In the genomic region with DNA sequence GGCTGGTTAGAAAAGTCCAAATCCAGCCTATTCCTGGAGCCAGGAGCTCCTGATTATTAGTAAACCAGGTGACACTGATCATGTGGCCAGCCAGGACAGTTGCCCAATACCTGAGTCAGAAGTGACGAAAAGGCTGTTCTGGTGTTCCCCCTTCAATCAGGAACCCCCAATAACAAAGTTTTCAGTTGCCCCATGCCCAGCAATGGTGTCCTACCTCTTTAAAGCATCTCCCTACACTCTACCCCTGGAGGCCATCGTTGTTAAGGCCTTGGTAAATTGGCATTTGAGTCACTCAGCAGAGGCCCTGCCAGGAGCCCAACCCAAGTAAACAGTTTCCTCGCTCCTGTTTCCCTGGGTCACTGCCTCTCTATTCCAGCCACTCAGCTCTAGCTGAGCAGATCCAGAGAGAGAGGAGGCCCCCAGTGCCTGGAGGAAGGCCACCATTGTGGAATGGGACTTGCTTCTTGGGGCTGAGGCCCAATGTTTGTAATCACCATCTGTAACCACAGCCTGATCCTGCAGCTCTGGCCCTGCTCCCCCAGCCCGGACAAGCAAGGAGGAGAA, we compare ENCODE assay signal across 6 cellular contexts. TPM values are rescaled to one million over a fixed set of nuclear protein-coding genes. Genes with fewer than 3 reads are reported as not detected.
DNase-seq lines count a peak whose midpoint lies in the region; ATAC-seq and TF ChIP-seq lines count a peak whose summit lies in the region.

No MANE protein-coding gene starts in this region.

- H3K27ac ChIP-seq in lower lobe of right lung = peak overlapping the region; percentile 79

- CTCF ChIA-PET in activated CD4-positive, alpha-beta memory T cell treated with anti-CD3 and anti-CD28 coated beads, Interleukin-2, amount 10 ng/mL, durations not matched to agents 7 days and 5 days (lab: Charles Lee) = interaction anchor here (1.8 kb wide), 1 partner anchor 185 kb away, joined by 4 read pairs; no protein-coding TSS in a partner anchor

- H3K9me3 Mint-ChIP-seq in CD14-positive monocyte = peaks cover 0 to 7% (median 3%) of the 10 kb centered on the region in 7 donors
- H3K9me3 Mint-ChIP-seq in activated CD4-positive, alpha-beta memory T cell treated with anti-CD3 and anti-CD28 coated beads, Interleukin-2, amount 10 ng/mL, durations not matched to agents 7 days and 5 days = no peaks in the 10 kb centered on the region

- POLR2A ChIA-PET in activated CD4-positive, alpha-beta memory T cell treated with anti-CD3 and anti-CD28 coated beads, Interleukin-2, amount 10 ng/mL, durations not matched to agents 7 days and 5 days (lab: Charles Lee) = interaction anchor here (1.0 to 8.5 kb wide), 5 partner anchors 12 to 120 kb away, joined by 3 to 124 read pairs (median 4); partner anchors contain the start of genes ARHGAP1, ATG13, HARBI1 and ZNF408

- H3K27ac Mint-ChIP-seq in CD14-positive monocyte = peak overlapping the region; percentile 88 to 97 (median 94)
- H3K27ac Mint-ChIP-seq in activated CD4-positive, alpha-beta memory T cell treated with anti-CD3 and anti-CD28 coated beads, Interleukin-2, amount 10 ng/mL, durations not matched to agents 7 days and 5 days = peak overlapping the region; percentile 83

- peaks cover 84% of the 10 kb centered on the region for H3K4me1 Mint-ChIP-seq in CD14-positive monocyte
- H3K4me1 Mint-ChIP-seq in activated CD4-positive, alpha-beta memory T cell treated with anti-CD3 and anti-CD28 coated beads, Interleukin-2, amount 10 ng/mL, durations not matched to agents 7 days and 5 days = peaks cover 54% of the 10 kb centered on the region

- H3K36me3 ChIP-seq in lower lobe of right lung = peaks cover 76% of the 10 kb centered on the region

- H3K27me3 ChIP-seq in lower lobe of right lung (ENCODE audit: low read depth) = no peaks in the 10 kb centered on the region

- TF ChIP-seq CTCF in CD14-positive monocyte (IDR thresholded peaks at IDR 0.05) (no peak), lower lobe of right lung (IDR thresholded peaks at IDR 0.05) (no peak)

- no peaks in the 10 kb centered on the region for H3K27me3 Mint-ChIP-seq in CD14-positive monocyte (ENCODE audit: low read depth in 3 of 3)
- H3K27me3 Mint-ChIP-seq in activated CD4-positive, alpha-beta memory T cell treated with anti-CD3 and anti-CD28 coated beads, Interleukin-2, amount 10 ng/mL, durations not matched to agents 7 days and 5 days = no peaks in the 10 kb centered on the region

- peak overlapping the region in 1 of 2 donors; percentile 80 for H3K4me3 Mint-ChIP-seq in CD14-positive monocyte
- no peak overlapping the region for H3K4me3 Mint-ChIP-seq in activated CD4-positive, alpha-beta memory T cell treated with anti-CD3 and anti-CD28 coated beads, Interleukin-2, amount 10 ng/mL, durations not matched to agents 7 days and 5 days

- peaks cover 44 to 66% of the 10 kb centered on the region in 2 donors for H3K36me3 Mint-ChIP-seq in CD14-positive monocyte
- peaks cover 52% of the 10 kb centered on the region for H3K36me3 Mint-ChIP-seq in activated CD4-positive, alpha-beta memory T cell treated with anti-CD3 and anti-CD28 coated beads, Interleukin-2, amount 10 ng/mL, durations not matched to agents 7 days and 5 days (ENCODE audit: low read depth)

- DNase-seq in CD14-positive monocyte (ENCODE audit: low spot score) (peak; percentile 66), lower lobe of right lung (no peak), NCI-H774 (lab: John Stamatoyannopoulos, UW) (no peak), occipital lobe (lab: John Stamatoyannopoulos, UW) (no peak)
- DNase-seq in activated CD4-positive, alpha-beta memory T cell treated with anti-CD3 and anti-CD28 coated beads, Interleukin-2, amount 10 ng/mL, durations not matched to agents 7 days and 5 days = no peak

- intact Hi-C loops in CD14-positive monocyte (cut with micrococcal nuclease) (no loop called here), lower lobe of right lung (cut with DNase I) (no loop called here)

- no peaks in the 10 kb centered on the region for H3K9me3 ChIP-seq in lower lobe of right lung

- no peak overlapping the region for H3K4me3 ChIP-seq in lower lobe of right lung

- H3K4me1 ChIP-seq in lower lobe of right lung = peaks cover 51% of the 10 kb centered on the region

- peak; percentile 69 to 72 for ATAC-seq in lower lobe of right lung
- no peak for ATAC-seq in HG03135 (IDR thresholded peaks at IDR 0.05; ENCODE audit: unreplicated experiment)

RNA-seq across cellular contexts. Expression of gene ARHGAP1, which starts 25.0 kb away (rescaled TPM):
- polyA plus RNA-seq in CD14-positive monocyte = 10 to 100 TPM; 31.6 to 59.3 TPM
- total RNA-seq in activated CD4-positive, alpha-beta memory T cell treated with anti-CD3 and anti-CD28 coated beads, Interleukin-2, amount 10 ng/mL, durations not matched to agents 7 days and 5 days = 10 to 100 TPM; 77.8 to 79.7 TPM
- 67.4 TPM for total RNA-seq in lower lobe of right lung
- total RNA-seq in occipital lobe = 17.6 TPM

RNA-seq across cellular contexts. Expression of gene ZNF408, which starts 25.5 kb away (rescaled TPM):
- polyA plus RNA-seq in CD14-positive monocyte = 1 to 10 TPM; 4.1 to 4.2 TPM
- total RNA-seq in activated CD4-positive, alpha-beta memory T cell treated with anti-CD3 and anti-CD28 coated beads, Interleukin-2, amount 10 ng/mL, durations not matched to agents 7 days and 5 days = 10 to 100 TPM; 17.1 to 17.5 TPM
- 8.6 TPM for total RNA-seq in lower lobe of right lung
- total RNA-seq in occipital lobe = 4.2 TPM

RNA-seq across cellular contexts. Expression of gene F2, which starts 43.6 kb away (rescaled TPM):
- polyA plus RNA-seq in CD14-positive monocyte = not detected
- not detected for total RNA-seq in activated CD4-positive, alpha-beta memory T cell treated with anti-CD3 and anti-CD28 coated beads, Interleukin-2, amount 10 ng/mL, durations not matched to agents 7 days and 5 days
- total RNA-seq in lower lobe of right lung (not detected), occipital lobe (0.16 TPM)

RNA-seq across cellular contexts. Expression of gene ATG13, which starts 58.0 kb away (rescaled TPM):
- polyA plus RNA-seq in CD14-positive monocyte = 10 to 100 TPM; 51.2 to 55.5 TPM
- total RNA-seq in activated CD4-positive, alpha-beta memory T cell treated with anti-CD3 and anti-CD28 coated beads, Interleukin-2, amount 10 ng/mL, durations not matched to agents 7 days and 5 days = 10 to 100 TPM; 70.4 to 72.1 TPM
- total RNA-seq in lower lobe of right lung = 54.4 TPM
- 54.3 TPM for total RNA-seq in occipital lobe

RNA-seq across cellular contexts. Expression of gene HARBI1, which starts 58.3 kb away (rescaled TPM):
- 1 to 10 TPM; 2.1 to 4.4 TPM for polyA plus RNA-seq in CD14-positive monocyte
- 1 to 10 TPM; 5.6 to 7.3 TPM for total RNA-seq in activated CD4-positive, alpha-beta memory T cell treated with anti-CD3 and anti-CD28 coated beads, Interleukin-2, amount 10 ng/mL, durations not matched to agents 7 days and 5 days
- total RNA-seq in lower lobe of right lung = 6.3 TPM
- total RNA-seq in occipital lobe = 6.7 TPM
